Comparison of ENCODE assay signal across 8 cellular contexts in the genomic region with DNA sequence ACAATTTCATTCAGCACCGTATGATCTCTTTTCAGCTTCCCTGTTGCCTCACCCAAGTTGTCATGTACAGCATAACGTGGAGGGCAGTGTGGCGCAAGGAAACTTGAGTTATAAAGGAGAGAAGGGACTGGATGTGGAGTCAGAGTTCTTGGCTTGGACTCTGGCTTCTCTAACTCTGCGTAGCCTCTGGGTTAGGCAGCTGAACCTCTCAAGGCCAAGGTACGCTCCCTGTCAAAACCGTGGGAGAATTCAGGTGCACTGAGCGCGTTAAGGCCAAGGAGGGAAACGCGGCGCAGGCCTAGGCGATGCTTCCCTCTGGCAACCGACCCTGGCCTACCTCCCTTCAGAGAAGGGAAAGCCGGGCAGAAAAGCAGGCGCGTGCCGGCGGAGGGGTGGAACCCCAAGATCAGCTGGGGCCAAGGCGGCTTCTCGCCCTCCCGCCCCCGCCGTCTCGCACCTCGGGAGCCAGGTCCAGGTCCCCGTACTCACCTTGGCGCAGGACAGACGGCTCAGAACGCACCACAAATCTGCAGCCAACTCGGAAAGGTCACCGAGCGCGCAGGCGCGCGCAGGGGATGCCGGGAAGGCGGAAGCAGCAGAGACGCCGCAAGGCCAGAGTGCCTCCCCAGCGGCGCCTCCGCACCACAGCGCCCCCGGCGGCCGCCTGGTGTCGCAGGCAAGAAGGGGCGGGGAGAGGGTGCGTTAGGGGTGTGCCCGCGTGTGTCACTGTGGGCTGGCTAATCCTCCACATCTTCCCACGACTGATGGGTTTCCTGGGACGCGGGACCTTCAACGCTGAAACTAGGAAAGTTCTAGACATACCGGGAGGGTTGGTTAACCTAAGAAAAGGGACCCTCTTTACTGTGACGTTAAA. TPM values are rescaled to one million over a fixed set of nuclear protein-coding genes. Genes with fewer than 3 reads are reported as not detected.
DNase-seq lines count a peak whose midpoint lies in the region; ATAC-seq and TF ChIP-seq lines count a peak whose summit lies in the region.

No MANE protein-coding gene starts in this region.

- no peaks in the 10 kb centered on the region for H3K36me3 Mint-ChIP-seq in activated naive CD8-positive, alpha-beta T cell
- no peaks in the 10 kb centered on the region for H3K36me3 Mint-ChIP-seq in osteocyte (ENCODE audit: unreplicated experiment)

- TF ChIP-seq RAD21 in SK-N-SH (IDR thresholded peaks at IDR 0.05; ENCODE audit: low read length): peak; percentile 48

- H3K4me1 ChIP-seq in SK-N-SH (ENCODE audit: control insufficient read depth in 1 of 2, insufficient read depth in 2 of 2, low read depth in 1 of 2, low read length in 1 of 2): peaks cover 0 to 2% of the 10 kb centered on the region in 2 experiments; a peak in 1 of 4 replicates
- H3K4me1 ChIP-seq in thymus (ENCODE audit: control insufficient read depth, insufficient read depth, low read length): peaks cover 8% of the 10 kb centered on the region

- H3K4me1 Mint-ChIP-seq in activated naive CD8-positive, alpha-beta T cell (ENCODE audit: low read depth): peaks cover 19% of the 10 kb centered on the region
- peaks cover 14% of the 10 kb centered on the region for H3K4me1 Mint-ChIP-seq in osteocyte (ENCODE audit: unreplicated experiment)

- no peaks in the 10 kb centered on the region for H3F3A ChIP-seq in SK-N-SH (replicated peaks; ENCODE audit: insufficient read depth)

- peak overlapping the region; percentile 96 for H3K9ac ChIP-seq in SK-N-SH

- H4K20me1 ChIP-seq in SK-N-SH (ENCODE audit: insufficient read depth): peaks cover 17% of the 10 kb centered on the region; the same call in 1 of the 2 replicates

- peaks cover 51% of the 10 kb centered on the region for H3K79me2 ChIP-seq in SK-N-SH (ENCODE audit: insufficient read depth)

- H3K27me3 ChIP-seq in SK-N-SH (ENCODE audit: insufficient read depth) (no peaks in the 10 kb centered on the region), thymus (ENCODE audit: control insufficient read depth, insufficient read depth) (peaks cover 4% of the 10 kb centered on the region)

- H3K4me3 Mint-ChIP-seq in activated naive CD8-positive, alpha-beta T cell: peak overlapping the region; percentile 92
- H3K4me3 Mint-ChIP-seq in osteocyte (ENCODE audit: unreplicated experiment): peak overlapping the region; percentile 87

- peak overlapping the region; percentile 86 for H3K27ac Mint-ChIP-seq in activated naive CD8-positive, alpha-beta T cell
- H3K27ac Mint-ChIP-seq in osteocyte (ENCODE audit: unreplicated experiment): peak overlapping the region; percentile 77

- H3K4me3 ChIP-seq in SK-N-SH (ENCODE audit: low read depth in 2 of 2, low read length in 1 of 2): peak overlapping the region; percentile 77 to 100
- peak overlapping the region; percentile 76 for H3K4me3 ChIP-seq in thymus (ENCODE audit: low read length)

- intact Hi-C loops in head of caudate nucleus (cut with DNase I): loop anchor here (10.0 kb wide), 1 partner anchor 356 kb away; the partner anchor contains the start of genes BAG5 and COA8

- POLR2A ChIA-PET in SK-N-SH (lab: Yijun Ruan, JAX): no interaction called here

- peak overlapping the region; percentile 93 for H3K4me2 ChIP-seq in SK-N-SH

- TF ChIP-seq EP300 in SK-N-SH (IDR thresholded peaks at IDR 0.05; ENCODE audit: borderline replicate concordance in 1 of 2, low read depth in 1 of 2, low read length in 1 of 2): peak; percentile 9 to 22; a peak in 2 of 4 replicates

- H3K36me3 ChIP-seq in SK-N-SH (replicated peaks in 1 of 2; ENCODE audit: control insufficient read depth in 1 of 2, insufficient read depth in 2 of 2, low read length in 1 of 2) (peaks cover 7 to 10% of the 10 kb centered on the region in 2 experiments), thymus (ENCODE audit: control insufficient read depth, insufficient read depth) (peaks cover 16% of the 10 kb centered on the region)

- peak overlapping the region; percentile 99 for H2AFZ ChIP-seq in SK-N-SH (ENCODE audit: low read depth)

- H3K27ac ChIP-seq in SK-N-SH (ENCODE audit: low read depth in 2 of 2, low read length in 1 of 2) (peak overlapping the region; percentile 56 to 57; a peak in 2 of 4 replicates), thymus (ENCODE audit: low read depth) (peak overlapping the region; percentile 87)

- H3K9me2 ChIP-seq in SK-N-SH: no peaks in the 10 kb centered on the region

- DNase-seq in NCI-H1092 (lab: John Stamatoyannopoulos, UW) (peak; percentile 84), SK-N-SH (peak; percentile 95), head of caudate nucleus (peak; percentile 83 to 98 (median 95)), osteocyte (ENCODE audit: extremely low spot score, unreplicated experiment) (peak; percentile 98)

- CTCF ChIA-PET in SK-N-SH (lab: Yijun Ruan, JAX): interaction anchor here (0.6 to 3.2 kb wide), 22 partner anchors 8 to 320 kb away, joined by 3 to 31 read pairs (median 4); partner anchors contain the start of gene RD3L

- under 1% methylated on average over 43 of the region's 58 CpGs for WGBS in SK-N-SH (ENCODE audit: low lambda C conversion rate)
- 2% methylated on average over 58 of the region's 58 CpGs for WGBS in thymus

- TF ChIP-seq CTCF in GM12801 (IDR thresholded peaks at IDR 0.05; ENCODE audit: extremely low read depth, insufficient read length): peak; percentile 86
- TF ChIP-seq CTCF in SK-N-SH (IDR thresholded peaks at IDR 0.05): peak; percentile 92
- TF ChIP-seq CTCF in osteocyte (IDR thresholded peaks at IDR 0.05): peak; percentile 98

- H3K9me3 ChIP-seq in SK-N-SH: no peaks in the 10 kb centered on the region
- no peaks in the 10 kb centered on the region for H3K9me3 ChIP-seq in thymus (ENCODE audit: control insufficient read depth)

- peak; percentile 98 for ATAC-seq in HG02610 (IDR thresholded peaks at IDR 0.05; ENCODE audit: unreplicated experiment)

- H3K27me3 Mint-ChIP-seq in activated naive CD8-positive, alpha-beta T cell: peaks cover 3% of the 10 kb centered on the region
- H3K27me3 Mint-ChIP-seq in osteocyte (ENCODE audit: unreplicated experiment): peaks cover 8% of the 10 kb centered on the region

- H3K9me3 Mint-ChIP-seq in activated naive CD8-positive, alpha-beta T cell (ENCODE audit: low read depth): no peaks in the 10 kb centered on the region
- no peaks in the 10 kb centered on the region for H3K9me3 Mint-ChIP-seq in osteocyte (ENCODE audit: unreplicated experiment)

TF ChIP-seq in SK-N-SH, 30 proteins besides CTCF, POLR2A, EP300 and RAD21 (continues in another document):
- peak; percentile 79 for TF ChIP-seq NRF1 (IDR thresholded peaks at IDR 0.05; ENCODE audit: low read depth, low read length)
- no peak for TF ChIP-seq USF1 (IDR thresholded peaks at IDR 0.05; ENCODE audit: borderline replicate concordance, low read depth)
- no peak for TF ChIP-seq EZH2phosphoT487 (IDR thresholded peaks at IDR 0.05; ENCODE audit: borderline replicate concordance, low read depth)
- no peak for TF ChIP-seq GATA2 (CRISPR knock-in tag; IDR thresholded peaks at IDR 0.05)
- no peak for TF ChIP-seq FOXJ3 (CRISPR knock-in tag; IDR thresholded peaks at IDR 0.05)
- no peak for TF ChIP-seq MEF2A (IDR thresholded peaks at IDR 0.05; ENCODE audit: borderline replicate concordance, low read depth)
- TF ChIP-seq TAF1 (IDR thresholded peaks at IDR 0.05; ENCODE audit: borderline replicate concordance, low read depth, low read length): peak; percentile 74
- peak; percentile 24; the same call in 1 of the 2 replicates for TF ChIP-seq TCF12 (IDR thresholded peaks at IDR 0.05)
- TF ChIP-seq NFIC (IDR thresholded peaks at IDR 0.05; ENCODE audit: borderline replicate concordance): no peak
- no peak for TF ChIP-seq RXRA (IDR thresholded peaks at IDR 0.05; ENCODE audit: borderline replicate concordance, low read depth)
- TF ChIP-seq MXI1 (IDR thresholded peaks at IDR 0.05; ENCODE audit: low read depth, low read length): peak; percentile 85
- peak; percentile 61; the same call in 1 of the 2 replicates for TF ChIP-seq MAX (IDR thresholded peaks at IDR 0.05; ENCODE audit: low read depth)
- TF ChIP-seq JUND (IDR thresholded peaks at IDR 0.05): no peak
- peak; percentile 34 for TF ChIP-seq SMC3 (IDR thresholded peaks at IDR 0.05; ENCODE audit: low read depth, low read length)
- peak; percentile 95 for TF ChIP-seq ELF1 (IDR thresholded peaks at IDR 0.05)
- TF ChIP-seq GABPA (IDR thresholded peaks at IDR 0.05; ENCODE audit: low read depth): peak; percentile 79
- 0 out of 2 replicates have a peak, but pooled peaks have one; percentile 35 for TF ChIP-seq YY1 (IDR thresholded peaks at IDR 0.05; ENCODE audit: low read depth)
- peak; percentile 95; the same call in 1 of the 2 replicates for TF ChIP-seq SIN3A (IDR thresholded peaks at IDR 0.05; ENCODE audit: borderline replicate concordance, low read depth, low read length)
- no peak for TF ChIP-seq FOSL2 (IDR thresholded peaks at IDR 0.05; ENCODE audit: borderline replicate concordance, low read depth)
- TF ChIP-seq USF2 (IDR thresholded peaks at IDR 0.05; ENCODE audit: borderline replicate concordance, low read depth, low read length): no peak

RNA-seq across cellular contexts. Expression of gene TDRD9, which starts 7.0 kb away (rescaled TPM):
- polyA plus RNA-seq in SK-N-SH (2012; rRNA removed) (not detected in 2 replicates), thymus (3.8 TPM)
- not detected in 2 replicates for polyA plus RNA-seq in SK-N-SH (2012; cell fraction: cytosol; rRNA removed)
- polyA plus RNA-seq in SK-N-SH (2012; cell fraction: nucleus; rRNA removed): not detected in 2 replicates
- total RNA-seq in osteocyte: not detected in 2 replicates

RNA-seq across cellular contexts. Expression of gene RD3L, which starts 21.1 kb away (rescaled TPM):
- polyA plus RNA-seq in SK-N-SH (2012; rRNA removed): not detected in 2 replicates
- polyA plus RNA-seq in SK-N-SH (2012; cell fraction: cytosol; rRNA removed): not detected in 2 replicates
- polyA plus RNA-seq in SK-N-SH (2012; cell fraction: nucleus; rRNA removed): not detected in 2 replicates
- total RNA-seq in osteocyte: not detected in 2 replicates
- not detected for polyA plus RNA-seq in thymus

Comparison
In these comparisons a context has a peak if more than half of its experiments do, and no peak if none do; other contexts are left out.
1. Peak in every context shown above with its lines: DNase-seq, ATAC-seq, H3K4me3 ChIP-seq and H3K27ac ChIP-seq.